7 cellular contexts compared by ENCODE assay signal in genomic region chr16:31386157-31386984, GRCh38. TPM values are rescaled to one million over a fixed set of nuclear protein-coding genes. Genes with fewer than 3 reads are reported as not detected.
DNase-seq lines count a peak whose midpoint lies in the region; ATAC-seq, FAIRE-seq and TF ChIP-seq lines count a peak whose summit lies in the region.

No MANE protein-coding gene starts in this region.

- DNase-seq in KBM-7 (peak; percentile 14), bronchial epithelial cell (ENCODE audit: low read depth) (peak; percentile 88), putamen (ENCODE audit: low spot score) (peak; percentile 47), tibial artery (no peak), vagina (ENCODE audit: extremely low spot score in 2 of 2) (no peak)

- no peaks in the 10 kb centered on the region for H3K9me3 ChIP-seq in tibial artery
- H3K9me3 ChIP-seq in vagina: no peaks in the 10 kb centered on the region

- intact Hi-C loops in tibial artery (cut with DNase I; ENCODE audit: low total_unique reads) (no loop called here), vagina (cut with DNase I) (no loop called here)

- no peaks in the 10 kb centered on the region for H3K27me3 ChIP-seq in bronchial epithelial cell (ENCODE audit: control insufficient read depth, insufficient read depth, low read length)
- H3K27me3 ChIP-seq in tibial artery: peaks cover 0 to 19% of the 10 kb centered on the region in 2 donors
- no peaks in the 10 kb centered on the region for H3K27me3 ChIP-seq in vagina

- ATAC-seq in GM18520 (IDR thresholded peaks at IDR 0.05; ENCODE audit: unreplicated experiment) (peak; percentile 58), GM21447 (IDR thresholded peaks at IDR 0.05; ENCODE audit: unreplicated experiment) (no peak)

- no peak overlapping the region for H3K27ac ChIP-seq in tibial artery
- H3K27ac ChIP-seq in vagina: no peak overlapping the region

- H3K36me3 ChIP-seq in bronchial epithelial cell (ENCODE audit: control insufficient read depth, insufficient read depth, low read length) (no peaks in the 10 kb centered on the region), tibial artery (no peaks in the 10 kb centered on the region), vagina (no peaks in the 10 kb centered on the region)

- FAIRE-seq in bronchial epithelial cell (lab: Jason Lieb, UNC): no peak

- H3K4me3 ChIP-seq in bronchial epithelial cell (ENCODE audit: low read depth, low read length) (no peak overlapping the region), tibial artery (no peak overlapping the region), vagina (no peak overlapping the region)

- TF ChIP-seq CTCF in bronchial epithelial cell (IDR thresholded peaks at IDR 0.05; ENCODE audit: insufficient read depth, low read length, severe bottlenecking) (no peak), tibial artery (IDR thresholded peaks at IDR 0.05) (no peak), vagina (IDR thresholded peaks at IDR 0.05) (no peak)

- no peak for TF ChIP-seq POLR2A in vagina (IDR thresholded peaks at IDR 0.05)

- H3K4me1 ChIP-seq in tibial artery (no peaks in the 10 kb centered on the region), vagina (no peaks in the 10 kb centered on the region)

- in situ Hi-C loops in KBM-7 (cut with MboI; ENCODE audit: low pct_unique_long_range_greater_than_20kb, low sequenced_read_pairs): no loop called here

RNA-seq across cellular contexts. Expression of gene ITGAD, which starts 6.8 kb away (rescaled TPM):
- total RNA-seq in bronchial epithelial cell: not detected in 2 replicates
- total RNA-seq in vagina: not detected

RNA-seq across cellular contexts. Expression of gene ITGAX, which starts 31.4 kb away (rescaled TPM):
- total RNA-seq in bronchial epithelial cell (under 0.01 TPM in 1 of 2 replicates, not detected in the other), vagina (4.4 TPM)

RNA-seq across cellular contexts. Expression of gene COX6A2, which starts 41.8 kb away (rescaled TPM):
- total RNA-seq in bronchial epithelial cell (not detected in 2 replicates), vagina (not detected)

RNA-seq across cellular contexts. Expression of gene ZNF843, which starts 56.2 kb away (rescaled TPM):
- total RNA-seq in bronchial epithelial cell (under 0.01 and 0.13 TPM in 2 replicates), vagina (2.7 TPM)

Comparison
In these comparisons a context has a peak if more than half of its experiments do, and no peak if none do; other contexts are left out.
1. DNase-seq: peak in KBM-7 (single experiment), bronchial epithelial cell (single experiment) and putamen (single experiment); none in tibial artery (0 of 2) and vagina (0 of 2).